1 cellular context compared by ENCODE assay signal in the genomic region with DNA sequence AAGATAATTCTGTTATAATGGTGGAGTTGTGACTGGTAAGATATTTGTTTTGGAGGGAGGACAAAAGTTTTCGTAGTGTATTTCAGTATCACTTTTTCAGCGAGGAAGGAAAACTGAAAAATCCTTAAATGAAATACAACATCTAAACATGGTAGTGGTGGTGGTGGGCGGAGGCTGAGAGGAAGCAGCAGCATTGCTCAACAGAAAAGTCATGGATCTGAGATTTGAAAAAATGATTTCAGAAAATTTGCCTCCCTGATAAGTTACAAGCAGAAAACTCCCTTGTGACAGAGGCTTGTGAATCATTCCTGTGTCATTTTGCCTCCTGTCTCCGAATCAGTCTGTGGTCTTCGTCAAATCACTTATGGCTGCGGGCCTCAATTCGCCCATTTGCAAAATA.
TF ChIP-seq lines count a peak whose summit lies in the region.

No MANE protein-coding gene starts in this region.

TF ChIP-seq in IMR-90, 13 proteins besides CTCF, POLR2A, EP300 and RAD21:
- no peak for TF ChIP-seq FOS (IDR thresholded peaks at IDR 0.05; ENCODE audit: low read depth, low read length)
- no peak for TF ChIP-seq RFX5 (IDR thresholded peaks at IDR 0.05; ENCODE audit: low read depth, low read length)
- TF ChIP-seq SMC3 (IDR thresholded peaks at IDR 0.05; ENCODE audit: low read depth, low read length), result no peak
- TF ChIP-seq BHLHE40 (IDR thresholded peaks at IDR 0.05; ENCODE audit: low read depth, low read length), result no peak
TF ChIP-seq in IMR-90: peak in this region for 0.
